33 cellular contexts compared by ENCODE assay signal in genomic region chr9:134870746-134871667, GRCh38. TPM values are rescaled to one million over a fixed set of nuclear protein-coding genes. Genes with fewer than 3 reads are reported as not detected.
DNase-seq lines count a peak whose midpoint lies in the region; ATAC-seq, FAIRE-seq and TF ChIP-seq lines count a peak whose summit lies in the region.
"Had no signal": no experiment of that assay in that cellular context is flagged by ENCODE, and none has a peak within 500 bp of the region (broad histone marks: within the 10 kb centered on the region; RNA-seq: fewer than 3 reads in every experiment).

No MANE protein-coding gene starts in this region.

- no peak for TF ChIP-seq EP300 in sigmoid colon (IDR thresholded peaks at IDR 0.05)

- peaks cover 50% of the 10 kb centered on the region for H3K79me2 ChIP-seq in OCI-LY1 (ENCODE audit: insufficient read depth, low read length)

- peaks cover 0 to 7% (median 0%) of the 10 kb centered on the region in 4 donors for H3K4me1 Mint-ChIP-seq in naive thymus-derived CD8-positive, alpha-beta T cell
- H3K4me1 Mint-ChIP-seq: activated naive CD8-positive, alpha-beta T cell treated with anti-CD3 and anti-CD28 coated beads for 36 hours; mesothelial cell of epicardium; nephron; T-helper 17 cell had no signal

- H3K36me3 Mint-ChIP-seq in naive thymus-derived CD8-positive, alpha-beta T cell, result no peaks in the 10 kb centered on the region
- H3K36me3 Mint-ChIP-seq: activated naive CD8-positive, alpha-beta T cell treated with anti-CD3 and anti-CD28 coated beads for 36 hours; mesothelial cell of epicardium had no signal

- H3K27me3 ChIP-seq in BLaER1 treated with 17β-estradiol and CSF1 and Interleukin-3, amounts not matched to agents 10 nM and 100 nM, result peaks cover 0 to 21% (median 0%) of the 10 kb centered on the region in 11 experiments; a peak in 1 of 22 replicates
- H3K27me3 ChIP-seq in OCI-LY1 (ENCODE audit: insufficient read depth, low read length), result no peaks in the 10 kb centered on the region
- peaks cover 0 to 18% (median 0%) of the 10 kb centered on the region in 3 donors for H3K27me3 ChIP-seq in sigmoid colon
- H3K27me3 ChIP-seq: colonic mucosa, foreskin keratinocyte, pancreas had no signal

- H3K9ac ChIP-seq in BLaER1 treated with 17β-estradiol and CSF1 and Interleukin-3, amounts not matched to agents 10 nM and 100 nM, result no peak overlapping the region
- peak overlapping the region; percentile 97 for H3K9ac ChIP-seq in OCI-LY1 (ENCODE audit: low read length)
- H3K9ac ChIP-seq in kidney (ENCODE audit: low read length in 2 of 2), result no peak overlapping the region

- no peaks in the 10 kb centered on the region for H4K20me1 ChIP-seq in BLaER1 treated with 17β-estradiol and CSF1 and Interleukin-3, amounts not matched to agents 10 nM and 100 nM
- H4K20me1 ChIP-seq in OCI-LY1 (ENCODE audit: insufficient read depth, low read length), result no peaks in the 10 kb centered on the region

- H3K4me2 ChIP-seq in BLaER1 treated with 17β-estradiol and CSF1 and Interleukin-3, amounts not matched to agents 10 nM and 100 nM, result peak overlapping the region in 6 of 11 experiments; percentile 4 to 32 (median 27); a peak in 4 of 22 replicates
- H3K4me2 ChIP-seq in OCI-LY1 (ENCODE audit: low read length), result peak overlapping the region; percentile 91

- H3K4me3 Mint-ChIP-seq in naive thymus-derived CD8-positive, alpha-beta T cell, result no peak overlapping the region
- H3K4me3 Mint-ChIP-seq: activated naive CD8-positive, alpha-beta T cell treated with anti-CD3 and anti-CD28 coated beads for 36 hours; CD4-positive, alpha-beta T cell; mesothelial cell of epicardium; nephron; T-helper 17 cell had no signal

- peak; percentile 65 for DNase-seq in kidney
- no peak for DNase-seq in sigmoid colon
- no peak for DNase-seq in GM12891 (ENCODE audit: insufficient read length, low spot score)
- no peak for DNase-seq in activated CD4-positive, alpha-beta T cell treated with anti-CD3 and anti-CD28 coated beads for 4 hours
- no peak for DNase-seq in stimulated activated CD4-positive, alpha-beta T cell treated with anti-CD3 and anti-CD28 coated beads, Interleukin-15, amount 100 ng/mL, for 24 hours
- DNase-seq in naive thymus-derived CD8-positive, alpha-beta T cell, result no peak
- DNase-seq: activated effector memory CD4-positive, alpha-beta T cell treated with Interleukin-2 at 50 U/mL for 16 hours; activated naive CD8-positive, alpha-beta T cell treated with anti-CD3 and anti-CD28 coated beads for 36 hours; activated T-cell treated with anti-CD3 and anti-CD28 coated beads for 4 hours; CD4-positive, alpha-beta T cell; colonic mucosa; effector memory CD4-positive, alpha-beta T cell; foreskin keratinocyte; KBM-7; left cardiac atrium; NCI-H1105; NCI-H187 treated with DMSO at 0.1 percent for 48 hours; NCI-H526 treated with DMSO at 0.1 percent for 48 hours; stimulated activated CD4-positive, alpha-beta T cell treated with anti-CD3 and anti-CD28 coated beads, Interleukin-4, amount 100 ng/mL, for 1 hour; T-helper 17 cell had no signal

- intact Hi-C loops in kidney (cut with DNase I), result no loop called here
- intact Hi-C loops in sigmoid colon (cut with DNase I), result no loop called here

- no peak overlapping the region for H2AFZ ChIP-seq in OCI-LY1 (ENCODE audit: low read length)

- H3K27ac Mint-ChIP-seq in naive thymus-derived CD8-positive, alpha-beta T cell, result no peak overlapping the region
- H3K27ac Mint-ChIP-seq: activated naive CD8-positive, alpha-beta T cell treated with anti-CD3 and anti-CD28 coated beads for 36 hours; CD4-positive, alpha-beta T cell; mesothelial cell of epicardium; T-helper 17 cell had no signal

- 75 to 76% methylated on average over 30 of the region's 30 CpGs for WGBS in sigmoid colon, 2 donors

- TF ChIP-seq CTCF in OCI-LY1 (IDR thresholded peaks at IDR 0.05; ENCODE audit: low read length) (peak; percentile 17), kidney (IDR thresholded peaks at IDR 0.05; ENCODE audit: borderline replicate concordance, extremely low read depth, insufficient read depth) (no peak), sigmoid colon (IDR thresholded peaks at IDR 0.05) (no peak)

- no peak overlapping the region for H3K4me3 ChIP-seq in BLaER1 treated with 17β-estradiol and CSF1 and Interleukin-3, amounts not matched to agents 10 nM and 100 nM
- H3K4me3 ChIP-seq in OCI-LY1 (ENCODE audit: low read depth, low read length, poor library complexity, severe bottlenecking), result peak overlapping the region; percentile 99
- H3K4me3 ChIP-seq in kidney (ENCODE audit: low read length in 2 of 2), result no peak overlapping the region
- no peak overlapping the region for H3K4me3 ChIP-seq in sigmoid colon
- H3K4me3 ChIP-seq: colonic mucosa, pancreas had no signal

- ATAC-seq in naive thymus-derived CD8-positive, alpha-beta T cell, result no peak
- ATAC-seq: foreskin keratinocyte, SK-N-SH treated with all-trans-retinoic acid at 6 μM for 48 hours, T-helper 17 cell had no signal

- H3K9me2 ChIP-seq in OCI-LY1 (ENCODE audit: low read depth, low read length), result no peaks in the 10 kb centered on the region

- no peaks in the 10 kb centered on the region for H3F3A ChIP-seq in OCI-LY1 (ENCODE audit: insufficient read depth, low read length)

- peaks cover 10 to 41% (median 25%) of the 10 kb centered on the region in 10 experiments for H3K4me1 ChIP-seq in BLaER1 treated with 17β-estradiol and CSF1 and Interleukin-3, amounts not matched to agents 10 nM and 100 nM
- H3K4me1 ChIP-seq in OCI-LY1 (ENCODE audit: insufficient read depth, low read length, severe bottlenecking), result peaks cover 33% of the 10 kb centered on the region
- H3K4me1 ChIP-seq in kidney (ENCODE audit: control insufficient read depth in 1 of 2, insufficient read depth in 1 of 2, low read depth in 1 of 2, low read length in 2 of 2), result peaks cover 0 to 2% of the 10 kb centered on the region in 2 donors
- H3K4me1 ChIP-seq in sigmoid colon, result no peaks in the 10 kb centered on the region
- H3K4me1 ChIP-seq: colonic mucosa, foreskin keratinocyte, pancreas had no signal

- TF ChIP-seq POLR2A in sigmoid colon (IDR thresholded peaks at IDR 0.05) (no peak), GM12891 (IDR thresholded peaks at IDR 0.05; ENCODE audit: low read depth, low read length) (no peak)

- H3K36me3 ChIP-seq in BLaER1 treated with 17β-estradiol and CSF1 and Interleukin-3, amounts not matched to agents 10 nM and 100 nM, result no peaks in the 10 kb centered on the region
- H3K36me3 ChIP-seq in OCI-LY1 (ENCODE audit: insufficient read depth, low read length) (peaks cover 50% of the 10 kb centered on the region), kidney (ENCODE audit: control insufficient read depth in 1 of 2, insufficient read depth in 2 of 2, low read length in 2 of 2) (no peaks in the 10 kb centered on the region), sigmoid colon (no peaks in the 10 kb centered on the region)
- H3K36me3 ChIP-seq: colonic mucosa, pancreas had no signal

- H3K27me3 Mint-ChIP-seq in naive thymus-derived CD8-positive, alpha-beta T cell, result peaks cover 0 to 2% (median 0%) of the 10 kb centered on the region in 5 donors
- H3K27me3 Mint-ChIP-seq: activated naive CD8-positive, alpha-beta T cell treated with anti-CD3 and anti-CD28 coated beads for 36 hours had no signal

- POLR2A ChIA-PET in naive thymus-derived CD8-positive, alpha-beta T cell (lab: Charles Lee), result no interaction called here

- peaks cover 10 to 38% (median 23%) of the 10 kb centered on the region in 11 experiments; a peak in 21 of 22 replicates for H3K9me3 ChIP-seq in BLaER1 treated with 17β-estradiol and CSF1 and Interleukin-3, amounts not matched to agents 10 nM and 100 nM (replicated peaks in 1 of 11)
- H3K9me3 ChIP-seq in OCI-LY1 (ENCODE audit: low read length) (peaks cover 26% of the 10 kb centered on the region), kidney (ENCODE audit: control insufficient read depth in 1 of 2, low read length in 2 of 2) (no peaks in the 10 kb centered on the region), sigmoid colon (no peaks in the 10 kb centered on the region)
- H3K9me3 ChIP-seq: colonic mucosa, pancreas had no signal

- peaks cover 0 to 7% (median 0%) of the 10 kb centered on the region in 9 donors for H3K9me3 Mint-ChIP-seq in naive thymus-derived CD8-positive, alpha-beta T cell
- H3K9me3 Mint-ChIP-seq: activated naive CD8-positive, alpha-beta T cell treated with anti-CD3 and anti-CD28 coated beads for 36 hours; CD4-positive, alpha-beta T cell had no signal

- FAIRE-seq in kidney (lab: Jason Lieb, UNC), result no peak
- FAIRE-seq in GM12891 (lab: Jason Lieb, UNC), result no peak
- FAIRE-seq: GM12892, HTR-8/SVneo, pancreas had no signal

- H3K27ac ChIP-seq in BLaER1 treated with 17β-estradiol and CSF1 and Interleukin-3, amounts not matched to agents 10 nM and 100 nM, result no peak overlapping the region
- H3K27ac ChIP-seq in OCI-LY1 (ENCODE audit: low read depth, low read length, poor library complexity, severe bottlenecking) (peak overlapping the region; percentile 86), kidney (ENCODE audit: low read depth in 2 of 2, low read length in 2 of 2) (no peak overlapping the region), sigmoid colon (peak overlapping the region in 3 of 4 donors; percentile 17 to 61 (median 43))
- H3K27ac ChIP-seq: colonic mucosa, foreskin keratinocyte, pancreas, RWPE1 had no signal

TF ChIP-seq in GM12891, 5 proteins besides CTCF, POLR2A, EP300 and RAD21:
- TF ChIP-seq POLR2AphosphoS5 (IDR thresholded peaks at IDR 0.05; ENCODE audit: low read depth, low read length) (no peak), PAX5 (IDR thresholded peaks at IDR 0.05; ENCODE audit: insufficient read depth, low read length, severe bottlenecking) (no peak), POU2F2 (IDR thresholded peaks at IDR 0.05; ENCODE audit: low read depth, low read length) (no peak), SPI1 (IDR thresholded peaks at IDR 0.05; ENCODE audit: low read depth, low read length) (no peak), TAF1 (IDR thresholded peaks at IDR 0.05; ENCODE audit: low read depth, low read length) (no peak)

RNA-seq across cellular contexts. Expression of gene FCN2, which starts 9.6 kb away (rescaled TPM):
- total RNA-seq in kidney (3.6 TPM), sigmoid colon (not detected)
- polyA plus RNA-seq in kidney (ENCODE audit: insufficient read depth, low read depth, low replicate concordance) (2.8 TPM), sigmoid colon (under 1 TPM in 1 of 3 donors, not detected in 2; 0.12 TPM)
- polyA plus RNA-seq in GM12891 (2012; ENCODE audit: low read depth, missing spikeins), result not detected
- total RNA-seq in naive thymus-derived CD8-positive, alpha-beta T cell, result not detected
- polyA plus RNA-seq in naive thymus-derived CD8-positive, alpha-beta T cell, result not detected
- total RNA-seq: activated naive CD8-positive, alpha-beta T cell treated with anti-CD3 and anti-CD28 coated beads for 36 hours; CD4-positive, alpha-beta T cell; colonic mucosa; foreskin keratinocyte; H4; MCF 10A; mesothelial cell of epicardium; right cardiac atrium; T-helper 17 cell had no signal
- polyA plus RNA-seq: aorta, foreskin keratinocyte had no signal

RNA-seq across cellular contexts. Expression of gene FCN1, which starts 46.7 kb away (rescaled TPM):
- total RNA-seq in kidney, result 13.0 TPM
- polyA plus RNA-seq in kidney (ENCODE audit: insufficient read depth, low read depth, low replicate concordance), result 3.2 TPM
- 1 to 10 TPM; 1.2 to 6.9 (median 1.9) TPM for total RNA-seq in sigmoid colon
- polyA plus RNA-seq in sigmoid colon, result 1 to 10 TPM in 2 of 3 donors, under 1 TPM in 1; 0.69 to 2.8 (median 1.2) TPM
- polyA plus RNA-seq in GM12891 (2012; ENCODE audit: low read depth, missing spikeins), result not detected
- 1 to 10 TPM; 1.1 to 1.3 TPM for total RNA-seq in naive thymus-derived CD8-positive, alpha-beta T cell
- polyA plus RNA-seq in naive thymus-derived CD8-positive, alpha-beta T cell, result 1 to 10 TPM in 2 of 3 donors, under 1 TPM in 1; 0.59 to 3.1 (median 2.2) TPM
- total RNA-seq: activated naive CD8-positive, alpha-beta T cell treated with anti-CD3 and anti-CD28 coated beads for 36 hours; foreskin keratinocyte; H4; MCF 10A; mesothelial cell of epicardium had no signal
- polyA plus RNA-seq: foreskin keratinocyte had no signal

Comparison
In these comparisons a context has a peak if more than half of its experiments do, and no peak if none do; other contexts are left out.
1. H3K27ac ChIP-seq: peak in OCI-LY1 (single experiment) and sigmoid colon (3 of 4); none in BLaER1 treated with 17β-estradiol and CSF1 and Interleukin-3, amounts not matched to agents 10 nM and 100 nM (0 of 11) and kidney (0 of 2).